Comparison of ENCODE assay signal across 1 cellular context in the genomic region with DNA sequence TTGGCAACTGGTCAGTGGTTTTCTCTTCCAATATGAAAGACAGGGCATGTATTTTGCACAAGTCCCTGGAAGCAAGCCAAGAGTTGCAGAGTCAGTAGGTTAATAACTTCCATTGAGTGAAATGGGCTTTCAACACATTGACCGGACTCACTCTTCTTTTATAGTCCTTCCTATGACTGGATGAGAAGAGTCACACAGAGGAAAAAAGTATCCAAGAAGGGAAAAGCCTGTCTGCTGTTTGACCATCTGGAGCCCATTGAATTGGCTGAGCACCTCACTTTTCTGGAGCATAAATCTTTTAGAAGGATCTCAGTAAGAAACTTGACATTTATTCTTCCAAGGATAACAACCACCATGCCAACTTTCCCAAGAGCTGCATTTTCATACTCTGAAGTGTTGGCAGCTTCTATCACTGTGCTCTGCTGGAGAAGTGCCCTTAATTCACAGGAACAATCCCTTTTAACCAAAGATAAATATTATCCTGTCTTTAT.
TF ChIP-seq lines count a peak whose summit lies in the region.

No MANE protein-coding gene starts in this region.

TF ChIP-seq in HEK293, 187 proteins besides CTCF, POLR2A, EP300 and RAD21 (continued from another document):
- TF ChIP-seq, protein P1, sequence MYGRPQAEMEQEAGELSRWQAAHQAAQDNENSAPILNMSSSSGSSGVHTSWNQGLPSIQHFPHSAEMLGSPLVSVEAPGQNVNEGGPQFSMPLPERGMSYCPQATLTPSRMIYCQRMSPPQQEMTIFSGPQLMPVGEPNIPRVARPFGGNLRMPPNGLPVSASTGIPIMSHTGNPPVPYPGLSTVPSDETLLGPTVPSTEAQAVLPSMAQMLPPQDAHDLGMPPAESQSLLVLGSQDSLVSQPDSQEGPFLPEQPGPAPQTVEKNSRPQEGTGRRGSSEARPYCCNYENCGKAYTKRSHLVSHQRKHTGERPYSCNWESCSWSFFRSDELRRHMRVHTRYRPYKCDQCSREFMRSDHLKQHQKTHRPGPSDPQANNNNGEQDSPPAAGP (tag by site-specific recombination; IDR thresholded peaks at IDR 0.05): no peak
- TF ChIP-seq GFI1B (tag by site-specific recombination; IDR thresholded peaks at IDR 0.05) (no peak), ZNF707 (tag by site-specific recombination; IDR thresholded peaks at IDR 0.05) (no peak)
